16 cellular contexts compared by ENCODE assay signal in the genomic region with DNA sequence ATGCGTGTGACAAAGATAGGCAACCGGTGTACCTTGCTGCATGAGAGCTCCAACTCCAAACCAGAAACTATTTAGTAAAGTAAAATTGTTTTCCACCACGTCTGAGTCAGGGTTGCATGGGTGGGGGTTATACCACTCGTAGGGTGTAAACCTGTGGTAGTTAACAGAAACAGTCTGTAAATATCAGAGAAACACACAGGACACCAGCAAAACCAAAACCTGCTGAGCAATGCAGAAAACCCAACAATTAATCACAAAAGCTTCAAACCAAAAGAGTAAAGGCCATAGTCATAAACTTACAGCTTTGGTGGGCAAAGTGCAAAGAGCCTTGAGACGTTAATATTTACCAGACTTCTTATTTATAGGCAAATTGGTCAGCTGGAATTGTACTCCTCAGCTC.
A peak's percentile ranks its signal among the peaks of the same experiment; 100 is the strongest.
DNase-seq lines count a peak whose midpoint lies in the region; ATAC-seq, FAIRE-seq and TF ChIP-seq lines count a peak whose summit lies in the region.
"Had no signal": no experiment of that assay in that cellular context is flagged by ENCODE, and none has a peak within 500 bp of the region (broad histone marks: within the 10 kb centered on the region; RNA-seq: fewer than 3 reads in every experiment).

No MANE protein-coding gene starts in this region.

- H3K9me2 ChIP-seq in hepatocyte (replicated peaks; ENCODE audit: insufficient read depth): no peaks in the 10 kb centered on the region

- FAIRE-seq in small intestine (lab: Jason Lieb, UNC): no peak

- H2AFZ ChIP-seq in IMR-90 (replicated peaks; ENCODE audit: low read length, poor library complexity) (no peak overlapping the region), hepatocyte (no peak overlapping the region)

- no peaks in the 10 kb centered on the region for H3K36me3 ChIP-seq in IMR-90 (ENCODE audit: control insufficient read depth, insufficient read depth, low read length)
- no peaks in the 10 kb centered on the region for H3K36me3 ChIP-seq in hepatocyte (replicated peaks; ENCODE audit: insufficient read depth, low read depth)
- no peaks in the 10 kb centered on the region for H3K36me3 ChIP-seq in small intestine (ENCODE audit: control insufficient read depth in 2 of 2, insufficient read depth in 2 of 2, low read length in 2 of 2)
- H3K36me3 ChIP-seq: BLaER1 had no signal

- no peak overlapping the region for H2AK9ac ChIP-seq in IMR-90 (replicated peaks; ENCODE audit: low read depth, low read length, poor library complexity)

- no peak overlapping the region for H3K4me3 ChIP-seq in IMR-90 (ENCODE audit: insufficient read depth, low read depth, low read length)
- no peak overlapping the region for H3K4me3 ChIP-seq in hepatocyte
- H3K4me3 ChIP-seq in small intestine (ENCODE audit: low read depth in 1 of 2, low read length in 2 of 2): peak overlapping the region in 1 of 2 donors; percentile 41
- H3K4me3 ChIP-seq: BLaER1 had no signal

- TF ChIP-seq CTCF in IMR-90 (conservative IDR thresholded peaks at IDR 0.05; ENCODE audit: low read depth, low read length) (no peak), hepatocyte (IDR thresholded peaks at IDR 0.05; ENCODE audit: poor library complexity) (no peak), GM20000 (IDR thresholded peaks at IDR 0.05; ENCODE audit: extremely low read depth, missing control alignments) (no peak)

- CTCF ChIA-PET in activated CD4-positive, alpha-beta T cell treated with anti-CD3 and anti-CD28 coated beads for 36 hours (lab: Charles Lee): no interaction called here
- CTCF ChIA-PET in IMR-90 (lab: Yijun Ruan, JAX): no interaction called here

- H3K9ac ChIP-seq in IMR-90 (ENCODE audit: low read depth, low read length): no peak overlapping the region
- H3K9ac ChIP-seq: BLaER1 had no signal

- POLR2A ChIA-PET in activated CD4-positive, alpha-beta T cell treated with anti-CD3 and anti-CD28 coated beads for 36 hours (lab: Charles Lee): no interaction called here
- POLR2A ChIA-PET in IMR-90 (lab: Charles Lee; ENCODE audit: unreplicated experiment): no interaction called here

- H2BK5ac ChIP-seq in IMR-90 (ENCODE audit: low read depth, low read length, poor library complexity, severe bottlenecking): no peak overlapping the region

- BruUV-seq in IMR-90 (replicated peaks; lab: Mats Ljungman, UMichigan): no TSS peak

- H3K56ac ChIP-seq in IMR-90 (ENCODE audit: extremely low read depth, insufficient read depth, low read length): no peak overlapping the region

- H4K20me1 ChIP-seq in IMR-90 (ENCODE audit: insufficient read depth, low read length) (no peaks in the 10 kb centered on the region), hepatocyte (ENCODE audit: insufficient read depth, poor library complexity, severe bottlenecking) (no peaks in the 10 kb centered on the region)
- H4K20me1 ChIP-seq: BLaER1 had no signal

- peak; percentile 9 for DNase-seq in activated CD4-positive, alpha-beta T cell treated with anti-CD3 and anti-CD28 coated beads for 36 hours
- no peak for DNase-seq in activated CD4-positive, alpha-beta T cell treated with anti-CD3 and anti-CD28 coated beads for 4 hours
- DNase-seq in IMR-90: no peak
- peak; percentile 30 for DNase-seq in hepatocyte (ENCODE audit: low spot score)
- peak; percentile 93 for DNase-seq in small intestine
- DNase-seq in GM20000 (ENCODE audit: low spot score): no peak
- DNase-seq in NCI-H128 (lab: John Stamatoyannopoulos, UW; ENCODE audit: unreplicated experiment): no peak
- DNase-seq: 8988T, AML-193, Calu3, DMS 273 treated with DMSO at 0.1 percent for 48 hours, GOT3, H9 had no signal

- H3K79me1 ChIP-seq in IMR-90 (ENCODE audit: low read depth in 1 of 2, low read length in 2 of 2): no peaks in the 10 kb centered on the region

- H4K91ac ChIP-seq in IMR-90 (ENCODE audit: insufficient read depth, low read depth, low read length): no peak overlapping the region

- in situ Hi-C loops in IMR-90 (cut with MboI; ENCODE audit: low sequenced_read_pairs): no loop called here

- no peaks in the 10 kb centered on the region for H3K4me1 Mint-ChIP-seq in activated CD4-positive, alpha-beta T cell treated with anti-CD3 and anti-CD28 coated beads for 36 hours
- H3K4me1 Mint-ChIP-seq: H9, IgD-negative memory B cell had no signal

- no peak overlapping the region for H3K4me2 ChIP-seq in IMR-90 (ENCODE audit: low read depth, low read length)
- peak overlapping the region; percentile 63 for H3K4me2 ChIP-seq in hepatocyte
- H3K4me2 ChIP-seq: BLaER1 had no signal

- dilution Hi-C loops in IMR-90 (cut with HindIII; ENCODE audit: low sequenced_read_pairs, unreplicated experiment): no loop called here

- TF ChIP-seq POLR2A in IMR-90 (IDR thresholded peaks at IDR 0.05; ENCODE audit: low read depth, low read length): no peak

- H3K4ac ChIP-seq in IMR-90 (ENCODE audit: low read depth, low read length): no peak overlapping the region

- H3K27me3 ChIP-seq in IMR-90 (ENCODE audit: control insufficient read depth, insufficient read depth, low read length) (no peaks in the 10 kb centered on the region), hepatocyte (no peaks in the 10 kb centered on the region), small intestine (ENCODE audit: control insufficient read depth in 2 of 2, insufficient read depth in 2 of 2, low read length in 2 of 2) (no peaks in the 10 kb centered on the region)
- H3K27me3 ChIP-seq: BLaER1 had no signal

- no peaks in the 10 kb centered on the region for H3K9me3 Mint-ChIP-seq in activated CD4-positive, alpha-beta T cell treated with anti-CD3 and anti-CD28 coated beads for 36 hours (ENCODE audit: low read depth)
- H3K9me3 Mint-ChIP-seq: H9, IgD-negative memory B cell had no signal

- no peak overlapping the region for H2BK15ac ChIP-seq in IMR-90 (ENCODE audit: low read depth, low read length)

- H3K27ac ChIP-seq in IMR-90 (ENCODE audit: insufficient read depth, low read length) (no peak overlapping the region), hepatocyte (peak overlapping the region; percentile 52), small intestine (ENCODE audit: low read depth in 1 of 2, low read length in 1 of 2) (peak overlapping the region in 1 of 2 donors; percentile 52)
- H3K27ac ChIP-seq: BLaER1 had no signal

- no peaks in the 10 kb centered on the region for H3K79me2 ChIP-seq in hepatocyte

- H3K18ac ChIP-seq in IMR-90 (ENCODE audit: low read depth, low read length): no peak overlapping the region

- H3K4me3 Mint-ChIP-seq in activated CD4-positive, alpha-beta T cell treated with anti-CD3 and anti-CD28 coated beads for 36 hours: no peak overlapping the region
- H3K4me3 Mint-ChIP-seq: H9 had no signal

- no peak overlapping the region for H2BK20ac ChIP-seq in IMR-90 (ENCODE audit: low read depth, low read length)

- no peaks in the 10 kb centered on the region for H3K27me3 Mint-ChIP-seq in activated CD4-positive, alpha-beta T cell treated with anti-CD3 and anti-CD28 coated beads for 36 hours
- H3K27me3 Mint-ChIP-seq: IgD-negative memory B cell had no signal

- peaks cover 2% of the 10 kb centered on the region; the same call in 1 of the 2 replicates for H3K9me1 ChIP-seq in IMR-90 (ENCODE audit: insufficient read depth, low read length)

- no peak overlapping the region for H2AK5ac ChIP-seq in IMR-90 (ENCODE audit: low read depth, low read length)

- H3K23ac ChIP-seq in IMR-90 (ENCODE audit: low read depth, low read length): no peak overlapping the region

- intact Hi-C loops in activated CD4-positive, alpha-beta T cell treated with anti-CD3 and anti-CD28 coated beads for 36 hours (cut with DNase I, micrococcal nuclease): no loop called here
- intact Hi-C loops in IMR-90 (cut with micrococcal nuclease): no loop called here

- WGBS in IMR-90 (ENCODE audit: extremely low coverage in 2 of 2, insufficient read length in 1 of 2), 2 experiments: no CpG with 5 or more reads among the region's 5 CpGs
- 72% methylated on average over 5 of the region's 5 CpGs for WGBS in hepatocyte (ENCODE audit: low lambda C conversion rate, missing lambda C conversion rate)
- WGBS in small intestine, 3 donors: 13 to 60% (median 20%) methylated on average over 5 of the region's 5 CpGs

- no peak for TF ChIP-seq RAD21 in IMR-90 (IDR thresholded peaks at IDR 0.05; ENCODE audit: low read length)

- no peak overlapping the region for H4K8ac ChIP-seq in IMR-90 (ENCODE audit: low read depth in 2 of 2, low read length in 2 of 2)

- no peaks in the 10 kb centered on the region for H3K36me3 Mint-ChIP-seq in activated CD4-positive, alpha-beta T cell treated with anti-CD3 and anti-CD28 coated beads for 36 hours (ENCODE audit: low read depth)

- H3K4me1 ChIP-seq in IMR-90 (ENCODE audit: control insufficient read depth, insufficient read depth, low read length): peaks cover 1% of the 10 kb centered on the region; the same call in 1 of the 2 replicates
- peaks cover 19% of the 10 kb centered on the region for H3K4me1 ChIP-seq in hepatocyte (ENCODE audit: insufficient read depth)
- peaks cover 0 to 2% of the 10 kb centered on the region in 2 donors for H3K4me1 ChIP-seq in small intestine (ENCODE audit: control insufficient read depth in 2 of 2, insufficient read depth in 1 of 2, low read depth in 1 of 2, low read length in 1 of 2)
- H3K4me1 ChIP-seq: BLaER1 had no signal

- no peak overlapping the region for H4K5ac ChIP-seq in IMR-90 (ENCODE audit: low read depth, low read length)

- H2BK120ac ChIP-seq in IMR-90 (ENCODE audit: low read depth, low read length): no peak overlapping the region

- no peak overlapping the region for H3K27ac Mint-ChIP-seq in activated CD4-positive, alpha-beta T cell treated with anti-CD3 and anti-CD28 coated beads for 36 hours
- H3K27ac Mint-ChIP-seq: H9 had no signal

- H3K9me3 ChIP-seq in IMR-90 (ENCODE audit: control insufficient read depth, insufficient read depth, low read length): no peaks in the 10 kb centered on the region
- no peaks in the 10 kb centered on the region for H3K9me3 ChIP-seq in hepatocyte (ENCODE audit: low read depth)
- H3K9me3 ChIP-seq in small intestine (ENCODE audit: control insufficient read depth, low read depth): no peaks in the 10 kb centered on the region
- H3K9me3 ChIP-seq: BLaER1 had no signal

- H3K14ac ChIP-seq in IMR-90 (replicated peaks; ENCODE audit: low read depth, low read length): no peak overlapping the region

- peak; percentile 39 for ATAC-seq in activated CD4-positive, alpha-beta T cell treated with anti-CD3 and anti-CD28 coated beads for 36 hours
- ATAC-seq in IMR-90 (ENCODE audit: low read depth): no peak
- ATAC-seq in GM19395 (IDR thresholded peaks at IDR 0.05; ENCODE audit: unreplicated experiment): no peak

TF ChIP-seq in IMR-90, 13 proteins besides CTCF, POLR2A, EP300 and RAD21:
- TF ChIP-seq MAFK (IDR thresholded peaks at IDR 0.05; ENCODE audit: low read depth, low read length) (peak; percentile 44; the same call in 1 of the 2 replicates), FOS (IDR thresholded peaks at IDR 0.05; ENCODE audit: low read depth, low read length) (no peak)
TF ChIP-seq in IMR-90: peak in this region for 1.

Comparison
In these comparisons a context has a peak if more than half of its experiments do, and no peak if none do; other contexts are left out.
1. DNase-seq: peak in activated CD4-positive, alpha-beta T cell treated with anti-CD3 and anti-CD28 coated beads for 36 hours (single experiment), hepatocyte (single experiment) and small intestine (single experiment); none in activated CD4-positive, alpha-beta T cell treated with anti-CD3 and anti-CD28 coated beads for 4 hours (0 of 2), IMR-90 (single experiment), GM20000 (single experiment) and NCI-H128 (single experiment).